In genomic region chr2:205834776-205835175, GRCh38 we compare ENCODE assay signal across 23 cellular contexts.
DNase-seq lines count a peak whose midpoint lies in the region; ATAC-seq, FAIRE-seq and TF ChIP-seq lines count a peak whose summit lies in the region.
"Had no signal": no experiment of that assay in that cellular context is flagged by ENCODE, and none has a peak within 500 bp of the region (broad histone marks: within the 10 kb centered on the region; RNA-seq: fewer than 3 reads in every experiment).

No MANE protein-coding gene starts in this region.

- intact Hi-C loops in sigmoid colon (cut with DNase I) = no loop called here

- DNase-seq in GM23338 (ENCODE audit: low spot score) (no peak), amniotic epithelial cell (ENCODE audit: low read depth) (peak; percentile 88), keratinocyte (ENCODE audit: low read depth, low spot score) (no peak), sigmoid colon (no peak), middle frontal gyrus (ENCODE audit: extremely low spot score, low spot score) (no peak)
- DNase-seq in stimulated activated CD4-positive, alpha-beta T cell treated with anti-CD3 and anti-CD28 coated beads, Interleukin-15, amount 100 ng/mL, for 24 hours = no peak
- DNase-seq: activated CD4-positive, alpha-beta T cell treated with anti-CD3 and anti-CD28 coated beads, Interleukin-2, amount 50 U/mL, for 4 hours; activated gamma-delta T cell treated with Interleukin-2 at 50 U/mL for 16 hours; DMS153; erythroblast; GDM1; GOT3; left ventricle myocardium inferior; NCI-H2081 treated with DMSO at 0.1 percent for 48 hours; NCI-H510A treated with DMSO at 0.1 percent for 48 hours had no signal

- no peak for TF ChIP-seq POLR2A in sigmoid colon (IDR thresholded peaks at IDR 0.05)

- no peaks in the 10 kb centered on the region for H3K27me3 Mint-ChIP-seq in GM23338 (ENCODE audit: insufficient read depth, low read depth, poor library complexity)

- H3K9me3 ChIP-seq in keratinocyte (ENCODE audit: control insufficient read depth, low read depth, low read length) = no peaks in the 10 kb centered on the region
- no peaks in the 10 kb centered on the region for H3K9me3 ChIP-seq in sigmoid colon
- H3K9me3 ChIP-seq: right atrium auricular region, suprapubic skin had no signal

- H3K79me2 ChIP-seq in GM23338 (replicated peaks; ENCODE audit: insufficient read depth) = no peaks in the 10 kb centered on the region
- no peaks in the 10 kb centered on the region for H3K79me2 ChIP-seq in keratinocyte (ENCODE audit: control insufficient read depth, insufficient read depth, low read length)

- no peaks in the 10 kb centered on the region for H3F3A ChIP-seq in GM23338 (replicated peaks; ENCODE audit: low read depth)

- H4K20me1 ChIP-seq in GM23338 (replicated peaks; ENCODE audit: insufficient read depth) = no peaks in the 10 kb centered on the region
- H4K20me1 ChIP-seq in keratinocyte (ENCODE audit: control insufficient read depth, extremely low read depth, insufficient read depth, low read length) = no peaks in the 10 kb centered on the region

- ATAC-seq in GM23338 (no peak), GM19467 (IDR thresholded peaks at IDR 0.05; ENCODE audit: unreplicated experiment) (no peak), HG02571 (IDR thresholded peaks at IDR 0.05; ENCODE audit: unreplicated experiment) (no peak)

- no peak overlapping the region for H3K27ac Mint-ChIP-seq in GM23338

- H3K4me3 ChIP-seq in GM23338 (no peak overlapping the region), keratinocyte (ENCODE audit: control insufficient read depth in 2 of 3, extremely low read depth in 1 of 3, insufficient read depth in 2 of 3, low read depth in 1 of 3, low read length in 3 of 3) (no peak overlapping the region), sigmoid colon (no peak overlapping the region)
- H3K4me3 ChIP-seq: left ventricle myocardium inferior, right atrium auricular region, SK-N-MC, suprapubic skin had no signal

- no peak overlapping the region for H3K9ac ChIP-seq in keratinocyte (ENCODE audit: control insufficient read depth, extremely low read depth, insufficient read depth, low read length)

- H3K4me3 Mint-ChIP-seq in GM23338 = no peak overlapping the region
- H3K4me3 Mint-ChIP-seq: central memory CD8-positive, alpha-beta T cell had no signal

- H3K27me3 ChIP-seq in GM23338 (ENCODE audit: insufficient read depth) = no peaks in the 10 kb centered on the region
- no peaks in the 10 kb centered on the region for H3K27me3 ChIP-seq in keratinocyte (ENCODE audit: control insufficient read depth, extremely low read depth, insufficient read depth, low read length)
- no peaks in the 10 kb centered on the region for H3K27me3 ChIP-seq in sigmoid colon
- H3K27me3 ChIP-seq: right atrium auricular region, suprapubic skin had no signal

- TF ChIP-seq CTCF in GM23338 (conservative IDR thresholded peaks at IDR 0.05; ENCODE audit: low read depth in 2 of 2) (no peak), keratinocyte (optimal IDR thresholded peaks at IDR 0.05 in 1 of 3, IDR thresholded peaks at IDR 0.05 in 1 of 3, conservative IDR thresholded peaks at IDR 0.05 in 1 of 3; ENCODE audit: extremely low read depth in 1 of 3, insufficient read depth in 2 of 3, low read length in 3 of 3) (no peak), sigmoid colon (IDR thresholded peaks at IDR 0.05) (no peak)

- H3K36me3 Mint-ChIP-seq in GM23338 (ENCODE audit: low read depth) = peaks cover 27% of the 10 kb centered on the region; the same call in 2 of the 3 replicates

- H3K9me1 ChIP-seq in keratinocyte (ENCODE audit: control insufficient read depth, extremely low read depth, insufficient read depth, low read length) = no peaks in the 10 kb centered on the region

- peaks cover 13% of the 10 kb centered on the region; the same call in 1 of the 2 replicates for H3K9me2 ChIP-seq in GM23338 (ENCODE audit: insufficient read depth)

- dilution Hi-C loops in keratinocyte (cut with MboI; ENCODE audit: extremely low pct_ligation_motif_present, low sequenced_read_pairs) = no loop called here

- peaks cover 26% of the 10 kb centered on the region for H3K4me1 Mint-ChIP-seq in GM23338
- H3K4me1 Mint-ChIP-seq: central memory CD8-positive, alpha-beta T cell had no signal

- H3K36me3 ChIP-seq in GM23338 (ENCODE audit: insufficient read depth) = peaks cover 10% of the 10 kb centered on the region; the same call in 1 of the 2 replicates
- no peaks in the 10 kb centered on the region for H3K36me3 ChIP-seq in keratinocyte (ENCODE audit: control insufficient read depth in 2 of 2, extremely low read depth in 1 of 2, insufficient read depth in 2 of 2, low read length in 2 of 2)
- H3K36me3 ChIP-seq in sigmoid colon = no peaks in the 10 kb centered on the region
- H3K36me3 ChIP-seq: left ventricle myocardium inferior, right atrium auricular region, suprapubic skin had no signal

- peaks cover 22% of the 10 kb centered on the region for H3K9me3 Mint-ChIP-seq in GM23338
- H3K9me3 Mint-ChIP-seq: central memory CD8-positive, alpha-beta T cell had no signal

- H2AFZ ChIP-seq in GM23338 (no peak overlapping the region; the same call in 1 of the 2 replicates), keratinocyte (ENCODE audit: control insufficient read depth, low read length) (no peak overlapping the region)

- H3K27ac ChIP-seq in GM23338 (ENCODE audit: low read depth) (no peak overlapping the region), keratinocyte (ENCODE audit: control insufficient read depth, insufficient read depth, low read length) (no peak overlapping the region), sigmoid colon (peak overlapping the region; percentile 78 to 83 (median 82))
- H3K27ac ChIP-seq: left ventricle myocardium inferior, right atrium auricular region, SK-N-MC, suprapubic skin had no signal

- H3K4me1 ChIP-seq in GM23338 (ENCODE audit: insufficient read depth) (peaks cover 21% of the 10 kb centered on the region), keratinocyte (ENCODE audit: control insufficient read depth, extremely low read depth, insufficient read depth, low read length) (no peaks in the 10 kb centered on the region), sigmoid colon (peaks cover 0 to 49% (median 34%) of the 10 kb centered on the region in 4 donors)
- H3K4me1 ChIP-seq: right atrium auricular region, suprapubic skin had no signal

- H3K4me2 ChIP-seq in GM23338 (peak overlapping the region; percentile 39), keratinocyte (ENCODE audit: control insufficient read depth, extremely low read depth, insufficient read depth, low read depth, low read length) (no peak overlapping the region)

- peak; percentile 17 for FAIRE-seq in keratinocyte (lab: Jason Lieb, UNC)
- FAIRE-seq: GM19239, RCC 7860 had no signal

- 49 to 56% methylated on average over 3 of the region's 3 CpGs for WGBS in sigmoid colon, 2 donors

- TF ChIP-seq EP300 in sigmoid colon (IDR thresholded peaks at IDR 0.05) = no peak

TF ChIP-seq in GM23338, 12 proteins besides CTCF, POLR2A, EP300 and RAD21 (continues in another document):
- TF ChIP-seq POLR2AphosphoS5 (IDR thresholded peaks at IDR 0.05; ENCODE audit: low read depth) (no peak), JUNB (IDR thresholded peaks at IDR 0.05; ENCODE audit: unreplicated experiment) (no peak), REST (IDR thresholded peaks at IDR 0.05; ENCODE audit: unreplicated experiment) (no peak), ZNF331 (CRISPR knock-in tag; IDR thresholded peaks at IDR 0.05; ENCODE audit: low read depth) (no peak), NANOG (IDR thresholded peaks at IDR 0.05; ENCODE audit: borderline replicate concordance) (no peak), EZH2phosphoT487 (IDR thresholded peaks at IDR 0.05; ENCODE audit: unreplicated experiment) (no peak), CREB1 (CRISPR knock-in tag; IDR thresholded peaks at IDR 0.05; ENCODE audit: low read depth) (no peak)

Comparison
In these comparisons a context has a peak if more than half of its experiments do, and no peak if none do; other contexts are left out.
1. H3K27ac ChIP-seq: peak in sigmoid colon (4 of 4); none in GM23338 (single experiment) and keratinocyte (single experiment).